Comparison of ENCODE assay signal across 9 cellular contexts in the genomic region with DNA sequence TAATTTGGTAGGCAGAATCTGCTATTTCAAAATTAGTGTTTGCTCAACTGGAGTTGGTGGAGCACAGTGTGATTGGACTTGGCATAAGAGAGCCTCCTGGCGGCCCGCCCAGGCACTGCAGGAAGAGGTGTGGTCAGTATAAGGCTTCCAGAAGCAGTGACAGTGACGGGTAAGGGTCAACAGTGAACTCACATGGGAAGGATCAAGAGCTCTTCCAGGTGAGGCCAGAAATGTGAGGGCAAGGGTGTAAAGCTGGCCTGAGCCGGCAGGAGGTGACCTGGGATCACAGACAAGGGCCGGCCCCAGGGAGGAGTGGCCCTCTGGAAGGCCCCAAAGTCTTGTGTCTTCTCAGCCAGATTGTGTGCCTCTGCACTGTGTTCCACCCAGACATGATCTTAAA.
DNase-seq lines count a peak whose midpoint lies in the region; ATAC-seq, FAIRE-seq and TF ChIP-seq lines count a peak whose summit lies in the region.
"Had no signal": no experiment of that assay in that cellular context is flagged by ENCODE, and none has a peak within 500 bp of the region (broad histone marks: within the 10 kb centered on the region; RNA-seq: fewer than 3 reads in every experiment).

No MANE protein-coding gene starts in this region.

- no peaks in the 10 kb centered on the region for H3K9me1 ChIP-seq in endothelial cell of umbilical vein (replicated peaks; ENCODE audit: control insufficient read depth, extremely low read depth, insufficient read depth, low read length)

- no peak overlapping the region for H3K4me2 ChIP-seq in endothelial cell of umbilical vein (ENCODE audit: insufficient read depth, low read length)

- H3K4me1 ChIP-seq in endothelial cell of umbilical vein (ENCODE audit: control insufficient read depth, extremely low read depth, insufficient read depth, low read length), result no peaks in the 10 kb centered on the region

- H2AFZ ChIP-seq in endothelial cell of umbilical vein (ENCODE audit: low read depth, low read length), result no peak overlapping the region

- no peak for TF ChIP-seq POLR2A in endothelial cell of umbilical vein (IDR thresholded peaks at IDR 0.05; ENCODE audit: low read depth, low read length)

- BruUV-seq in endothelial cell of umbilical vein (replicated peaks; lab: Mats Ljungman, UMichigan), result no TSS peak

- CTCF ChIA-PET in activated CD8-positive, alpha-beta T cell treated with anti-CD3 and anti-CD28 coated beads, Interleukin-2, amount 10 ng/mL, durations not matched to agents 7 days and 5 days (lab: Charles Lee), result interaction anchor here (0.6 to 2.2 kb wide), 12 partner anchors 13 to 231 kb away, joined by 3 to 19 read pairs (median 4); no protein-coding TSS in a partner anchor
- CTCF ChIA-PET in endothelial cell of umbilical vein (lab: Charles Lee), result interaction anchor here (0.6 to 1.9 kb wide), 9 partner anchors 9 to 232 kb away, joined by 3 to 11 read pairs (median 4); partner anchors contain the start of gene ATP1B3

- no peaks in the 10 kb centered on the region for H3K36me3 Mint-ChIP-seq in activated CD8-positive, alpha-beta T cell treated with anti-CD3 and anti-CD28 coated beads, Interleukin-2, amount 10 ng/mL, durations not matched to agents 7 days and 5 days (ENCODE audit: low read depth)
- no peaks in the 10 kb centered on the region for H3K36me3 Mint-ChIP-seq in naive B cell

- intact Hi-C loops in endothelial cell of umbilical vein (cut with micrococcal nuclease), result loop anchor here (1.0 to 10.0 kb wide), 6 partner anchors 93 to 350 kb away; partner anchors contain the start of gene RNF7

- peak; percentile 75 for DNase-seq in NCI-H82 (lab: John Stamatoyannopoulos, UW)
- peak; percentile 79 for DNase-seq in activated CD8-positive, alpha-beta T cell treated with anti-CD3 and anti-CD28 coated beads, Interleukin-2, amount 10 ng/mL, durations not matched to agents 7 days and 5 days
- DNase-seq in endothelial cell of umbilical vein (ENCODE audit: low read depth, low spot score), result peak; percentile 43
- DNase-seq in naive B cell, result peak; percentile 40
- DNase-seq in stimulated activated naive CD4-positive, alpha-beta T cell treated with Interleukin-2 at 50 U/mL for 16 hours (lab: John Stamatoyannopoulos, UW), result peak; percentile 55
- no peak for DNase-seq in cerebellar nuclear complex (lab: John Stamatoyannopoulos, UW)

- peak; percentile 76 for FAIRE-seq in endothelial cell of umbilical vein (lab: Jason Lieb, UNC)
- FAIRE-seq: endometrium had no signal

- no peak overlapping the region for H3K4me3 Mint-ChIP-seq in activated CD8-positive, alpha-beta T cell treated with anti-CD3 and anti-CD28 coated beads, Interleukin-2, amount 10 ng/mL, durations not matched to agents 7 days and 5 days
- H3K4me3 Mint-ChIP-seq in naive B cell, result no peak overlapping the region

- POLR2A ChIA-PET in activated CD8-positive, alpha-beta T cell treated with anti-CD3 and anti-CD28 coated beads, Interleukin-2, amount 10 ng/mL, durations not matched to agents 7 days and 5 days (lab: Charles Lee), result no interaction called here
- POLR2A ChIA-PET in endothelial cell of umbilical vein (lab: Charles Lee), result no interaction called here

- peak; percentile 88 for ATAC-seq in HG02642 (IDR thresholded peaks at IDR 0.05; ENCODE audit: poor library complexity, unreplicated experiment)
- ATAC-seq in activated CD8-positive, alpha-beta T cell treated with anti-CD3 and anti-CD28 coated beads, Interleukin-2, amount 10 ng/mL, durations not matched to agents 7 days and 5 days, result peak; percentile 88
- ATAC-seq in naive B cell (ENCODE audit: low read depth in 2 of 2), result peak; percentile 50 to 66

- no peaks in the 10 kb centered on the region for H3K27me3 ChIP-seq in endothelial cell of umbilical vein (ENCODE audit: control insufficient read depth in 2 of 2, insufficient read depth in 2 of 2, low read length in 2 of 2)

- dilution Hi-C loops in endothelial cell of umbilical vein (cut with MboI; ENCODE audit: extremely low pct_ligation_motif_present, low sequenced_read_pairs), result no loop called here

- no peak overlapping the region for H3K9ac ChIP-seq in endothelial cell of umbilical vein (replicated peaks; ENCODE audit: extremely low read depth, insufficient read depth, low read length)

- peak; percentile 92 for TF ChIP-seq CTCF in GM12874 (IDR thresholded peaks at IDR 0.05; ENCODE audit: insufficient read depth, low read depth, low read length)
- TF ChIP-seq CTCF in endothelial cell of umbilical vein (IDR thresholded peaks at IDR 0.05; ENCODE audit: extremely low read depth in 1 of 2, insufficient read depth in 1 of 2, low read depth in 1 of 2, low read length in 2 of 2), result peak; percentile 76 to 88

- no peaks in the 10 kb centered on the region for H3K27me3 Mint-ChIP-seq in activated CD8-positive, alpha-beta T cell treated with anti-CD3 and anti-CD28 coated beads, Interleukin-2, amount 10 ng/mL, durations not matched to agents 7 days and 5 days (ENCODE audit: low read depth)
- no peaks in the 10 kb centered on the region for H3K27me3 Mint-ChIP-seq in naive B cell

- H3K9me3 ChIP-seq in endothelial cell of umbilical vein (replicated peaks; ENCODE audit: control insufficient read depth, insufficient read depth, low read length), result no peaks in the 10 kb centered on the region

- no peak overlapping the region for H3K27ac Mint-ChIP-seq in activated CD8-positive, alpha-beta T cell treated with anti-CD3 and anti-CD28 coated beads, Interleukin-2, amount 10 ng/mL, durations not matched to agents 7 days and 5 days
- peak overlapping the region in 1 of 6 donors; percentile 39 for H3K27ac Mint-ChIP-seq in naive B cell

- H3K27ac ChIP-seq in endothelial cell of umbilical vein (ENCODE audit: insufficient read depth, low read depth, low read length), result no peak overlapping the region

- H3K79me2 ChIP-seq in endothelial cell of umbilical vein (ENCODE audit: control insufficient read depth, insufficient read depth, low read length), result no peaks in the 10 kb centered on the region

- no peak overlapping the region for H3K4me3 ChIP-seq in endothelial cell of umbilical vein (replicated peaks in 1 of 3; ENCODE audit: insufficient read depth in 1 of 3, low read depth in 1 of 3, low read length in 3 of 3)

- H3K4me1 Mint-ChIP-seq in activated CD8-positive, alpha-beta T cell treated with anti-CD3 and anti-CD28 coated beads, Interleukin-2, amount 10 ng/mL, durations not matched to agents 7 days and 5 days (ENCODE audit: low read depth), result peaks cover 3% of the 10 kb centered on the region
- no peaks in the 10 kb centered on the region for H3K4me1 Mint-ChIP-seq in naive B cell

- H3K9me3 Mint-ChIP-seq in activated CD8-positive, alpha-beta T cell treated with anti-CD3 and anti-CD28 coated beads, Interleukin-2, amount 10 ng/mL, durations not matched to agents 7 days and 5 days (ENCODE audit: insufficient read depth), result no peaks in the 10 kb centered on the region
- no peaks in the 10 kb centered on the region for H3K9me3 Mint-ChIP-seq in naive B cell

- H3K36me3 ChIP-seq in endothelial cell of umbilical vein (ENCODE audit: control insufficient read depth in 2 of 2, extremely low read depth in 1 of 2, insufficient read depth in 2 of 2, low read length in 2 of 2), result no peaks in the 10 kb centered on the region

- no peaks in the 10 kb centered on the region for H4K20me1 ChIP-seq in endothelial cell of umbilical vein (replicated peaks; ENCODE audit: control insufficient read depth, extremely low read depth, insufficient read depth, low read length)

TF ChIP-seq in endothelial cell of umbilical vein, 7 proteins besides CTCF, POLR2A, EP300 and RAD21:
- TF ChIP-seq GATA2 (IDR thresholded peaks at IDR 0.05; ENCODE audit: insufficient read depth, insufficient read length, low read depth, low read length), result no peak
- TF ChIP-seq JUN (IDR thresholded peaks at IDR 0.05; ENCODE audit: borderline replicate concordance, insufficient read depth, insufficient read length, low read depth), result no peak
- TF ChIP-seq MAX (IDR thresholded peaks at IDR 0.05; ENCODE audit: insufficient read depth, insufficient read length), result no peak
- no peak for TF ChIP-seq MYC (IDR thresholded peaks at IDR 0.05; ENCODE audit: low read depth, low read length)
- no peak for TF ChIP-seq FOS (IDR thresholded peaks at IDR 0.05; ENCODE audit: borderline replicate concordance, insufficient read depth, low read length)
- no peak for TF ChIP-seq POLR2AphosphoS5 (IDR thresholded peaks at IDR 0.05; ENCODE audit: insufficient read depth, low read depth, low read length)
- no peak for TF ChIP-seq EZH2 (IDR thresholded peaks at IDR 0.05; ENCODE audit: borderline replicate concordance, low read depth, low read length, severe bottlenecking)
TF ChIP-seq in endothelial cell of umbilical vein: peak in this region for 0.

Comparison
In these comparisons a context has a peak if more than half of its experiments do, and no peak if none do; other contexts are left out.
1. DNase-seq: peak in NCI-H82 (single experiment), activated CD8-positive, alpha-beta T cell treated with anti-CD3 and anti-CD28 coated beads, Interleukin-2, amount 10 ng/mL, durations not matched to agents 7 days and 5 days (single experiment), endothelial cell of umbilical vein (single experiment), naive B cell (single experiment) and stimulated activated naive CD4-positive, alpha-beta T cell treated with Interleukin-2 at 50 U/mL for 16 hours (single experiment); none in cerebellar nuclear complex (0 of 2).
2. Peak in every context shown above with its lines, with median percentiles within 50 percentile points of each other: ATAC-seq.